22 cellular contexts compared by ENCODE assay signal in genomic region chr12:120134307-120134980, GRCh38. TPM values are rescaled to one million over a fixed set of nuclear protein-coding genes. Genes with fewer than 3 reads are reported as not detected.
DNase-seq lines count a peak whose midpoint lies in the region; ATAC-seq, FAIRE-seq and TF ChIP-seq lines count a peak whose summit lies in the region.
"Had no signal": no experiment of that assay in that cellular context is flagged by ENCODE, and none has a peak within 500 bp of the region (broad histone marks: within the 10 kb centered on the region; RNA-seq: fewer than 3 reads in every experiment).

No MANE protein-coding gene starts in this region.

- peaks cover 37% of the 10 kb centered on the region for H3K4me1 Mint-ChIP-seq in stimulated activated memory B cell treated with anti-CD40 and anti-IgM and Interleukin-4, amounts not matched to agents 10 μg/mL and 1 μg/mL and 100 μg/mL, for 72 hours
- no peaks in the 10 kb centered on the region for H3K4me1 Mint-ChIP-seq in CD14-positive monocyte

- TF ChIP-seq CTCF in OCI-LY7 (conservative IDR thresholded peaks at IDR 0.05; ENCODE audit: low read length) (no peak), H1 (IDR thresholded peaks at IDR 0.05; ENCODE audit: control extremely low read depth in 1 of 3, insufficient read depth in 1 of 3, low read depth in 1 of 3, low read length in 3 of 3) (no peak), PC-3 (conservative IDR thresholded peaks at IDR 0.05; ENCODE audit: low read depth, low read length) (no peak), CD14-positive monocyte (IDR thresholded peaks at IDR 0.05) (no peak), coronary artery (IDR thresholded peaks at IDR 0.05) (no peak)

- no peak overlapping the region for H3K56ac ChIP-seq in H1 (replicated peaks; ENCODE audit: insufficient read length, low read depth, low read length)

- H3K36me3 ChIP-seq in Karpas-422 (ENCODE audit: insufficient read depth, low read length) (peaks cover 68% of the 10 kb centered on the region), OCI-LY7 (ENCODE audit: insufficient read depth, low read length) (peaks cover 96% of the 10 kb centered on the region), H1 (ENCODE audit: control insufficient read depth in 2 of 4, insufficient read depth in 4 of 4, low read length in 3 of 4) (peaks cover 73 to 94% (median 87%) of the 10 kb centered on the region in 4 experiments), PC-3 (ENCODE audit: low read depth, low read length) (peaks cover 92% of the 10 kb centered on the region)

- H2AK5ac ChIP-seq in H1 (ENCODE audit: low read depth, low read length) = no peak overlapping the region

- H3K27me3 Mint-ChIP-seq in stimulated activated memory B cell treated with anti-CD40 and anti-IgM and Interleukin-4, amounts not matched to agents 10 μg/mL and 1 μg/mL and 100 μg/mL, for 72 hours = no peaks in the 10 kb centered on the region
- H3K27me3 Mint-ChIP-seq in CD14-positive monocyte (ENCODE audit: low read depth in 3 of 3) = no peaks in the 10 kb centered on the region

- H3K4me1 ChIP-seq in Karpas-422 (ENCODE audit: low read length) (peaks cover 47% of the 10 kb centered on the region), OCI-LY7 (ENCODE audit: insufficient read depth, low read length, poor library complexity, severe bottlenecking) (peaks cover 33% of the 10 kb centered on the region), H1 (replicated peaks in 1 of 4; ENCODE audit: control insufficient read depth in 3 of 4, insufficient read depth in 4 of 4, low read length in 3 of 4) (no peaks in the 10 kb centered on the region), PC-3 (ENCODE audit: insufficient read depth, low read length) (peaks cover 11% of the 10 kb centered on the region; the same call in 1 of the 2 replicates)

- peak overlapping the region; percentile 81 for H3K4me2 ChIP-seq in Karpas-422 (ENCODE audit: low read depth, low read length, poor library complexity, severe bottlenecking)
- H3K4me2 ChIP-seq in OCI-LY7 (ENCODE audit: low read length) = no peak overlapping the region
- H3K4me2 ChIP-seq in H1 (ENCODE audit: insufficient read depth in 1 of 2, low read depth in 2 of 2, low read length in 2 of 2) = no peak overlapping the region
- no peak overlapping the region for H3K4me2 ChIP-seq in PC-3 (ENCODE audit: low read length)

- no peak overlapping the region for H2BK20ac ChIP-seq in H1 (ENCODE audit: low read length)

- H2BK15ac ChIP-seq in H1 (ENCODE audit: low read length) = no peak overlapping the region

- no peak overlapping the region for H3K23ac ChIP-seq in H1 (ENCODE audit: insufficient read length)

- H3K9me2 ChIP-seq in Karpas-422 (replicated peaks; ENCODE audit: insufficient read depth, low read length) (no peaks in the 10 kb centered on the region), OCI-LY7 (ENCODE audit: insufficient read depth, low read length) (no peaks in the 10 kb centered on the region), PC-3 (replicated peaks; ENCODE audit: low read length) (no peaks in the 10 kb centered on the region)

- no peak for TF ChIP-seq EP300 in H1 (IDR thresholded peaks at IDR 0.05; ENCODE audit: borderline replicate concordance in 1 of 2, low read depth in 2 of 2, low read length in 2 of 2)

- H2BK5ac ChIP-seq in H1 (ENCODE audit: low read depth, low read length) = peak overlapping the region; percentile 24; the same call in 1 of the 2 replicates

- H2AFZ ChIP-seq in Karpas-422 (ENCODE audit: low read length) = no peak overlapping the region
- H2AFZ ChIP-seq in OCI-LY7 (ENCODE audit: low read length) = no peak overlapping the region
- no peak overlapping the region for H2AFZ ChIP-seq in H1 (ENCODE audit: low read length)
- H2AFZ ChIP-seq in PC-3 (ENCODE audit: low read length) = no peak overlapping the region

- no peak overlapping the region for H3K14ac ChIP-seq in H1 (ENCODE audit: insufficient read length)

- no peak overlapping the region for H2BK120ac ChIP-seq in H1 (replicated peaks; ENCODE audit: low read depth, low read length)

- DNase-seq in Karpas-422 (no peak), OCI-LY7 (ENCODE audit: low spot score) (no peak), H1 (ENCODE audit: low read depth in 1 of 2, low spot score in 2 of 2) (no peak), PC-3 (no peak), CD14-positive monocyte (ENCODE audit: low spot score) (no peak), coronary artery (ENCODE audit: low spot score) (no peak)
- DNase-seq: ACHN, C1 segment of cervical spinal cord, H7, HFFc6, NCI-H1436, NCI-H2029, NCI-H2171, NCI-H526, SHP77 treated with DMSO at 0.1 percent for 48 hours, T-helper 1 cell had no signal

- H3K79me2 ChIP-seq in Karpas-422 (ENCODE audit: low read length) (peaks cover 8% of the 10 kb centered on the region), OCI-LY7 (ENCODE audit: insufficient read depth, low read depth, low read length) (no peaks in the 10 kb centered on the region), H1 (ENCODE audit: control insufficient read depth in 1 of 2, insufficient read depth in 2 of 2, low read length in 2 of 2) (no peaks in the 10 kb centered on the region), PC-3 (ENCODE audit: low read length) (no peaks in the 10 kb centered on the region)

- H3K9me3 ChIP-seq in Karpas-422 (ENCODE audit: low read length) (no peaks in the 10 kb centered on the region), OCI-LY7 (ENCODE audit: low read length) (no peaks in the 10 kb centered on the region), H1 (ENCODE audit: insufficient read depth in 2 of 2, low read depth in 1 of 2, low read length in 1 of 2) (no peaks in the 10 kb centered on the region), PC-3 (ENCODE audit: low read length) (no peaks in the 10 kb centered on the region)

- TF ChIP-seq POLR2A in H1 (IDR thresholded peaks at IDR 0.05; ENCODE audit: control extremely low read depth in 1 of 2, low read depth in 2 of 2, low read length in 2 of 2) = no peak

- H3K27ac ChIP-seq in Karpas-422 (ENCODE audit: low read length) (peak overlapping the region; percentile 97), OCI-LY7 (ENCODE audit: low read depth, low read length, poor library complexity, severe bottlenecking) (peak overlapping the region; percentile 92), H1 (ENCODE audit: low read depth, low read length) (no peak overlapping the region), PC-3 (ENCODE audit: low read length) (no peak overlapping the region), coronary artery (no peak overlapping the region)
- H3K27ac ChIP-seq: HL-60 had no signal

- H3K23me2 ChIP-seq in H1 (ENCODE audit: low read depth, low read length) = no peaks in the 10 kb centered on the region

- FAIRE-seq in H1 (lab: Jason Lieb, UNC) = no peak
- FAIRE-seq: D721Med, HTR-8/SVneo, RCC 7860 had no signal

- no peak for ATAC-seq in stimulated activated memory B cell treated with anti-CD40 and anti-IgM and Interleukin-4, amounts not matched to agents 10 μg/mL and 1 μg/mL and 100 μg/mL, for 72 hours
- ATAC-seq in PC-3 = no peak
- ATAC-seq: SK-N-SH treated with all-trans-retinoic acid at 6 μM for 48 hours had no signal

- H3K9me3 Mint-ChIP-seq in stimulated activated memory B cell treated with anti-CD40 and anti-IgM and Interleukin-4, amounts not matched to agents 10 μg/mL and 1 μg/mL and 100 μg/mL, for 72 hours = no peaks in the 10 kb centered on the region
- H3K9me3 Mint-ChIP-seq in CD14-positive monocyte = peaks cover 0 to 1% (median 0%) of the 10 kb centered on the region in 7 donors
- H3K9me3 Mint-ChIP-seq: HFFc6 had no signal

- CTCF ChIA-PET in OCI-LY7 (lab: Charles Lee; ENCODE audit: unreplicated experiment) = interaction anchor here (0.6 kb wide), 1 partner anchor 15 kb away, joined by 3 read pairs; no protein-coding TSS in a partner anchor
- CTCF ChIA-PET in H1 (lab: Charles Lee; ENCODE audit: partially characterized antibody) = interaction anchor here (0.8 to 1.3 kb wide), 5 partner anchors 9 to 38 kb away, joined by 3 to 4 read pairs (median 3); no protein-coding TSS in a partner anchor
- CTCF ChIA-PET in PC-3 (lab: Charles Lee) = no interaction called here

- no peak overlapping the region for H4K8ac ChIP-seq in H1 (ENCODE audit: extremely low read depth, insufficient read depth, low read length)

- H3K9ac ChIP-seq in Karpas-422 (ENCODE audit: low read length) (peak overlapping the region; percentile 68), H1 (replicated peaks in 1 of 4; ENCODE audit: extremely low read depth in 1 of 4, low read depth in 3 of 4, low read length in 3 of 4) (no peak overlapping the region), PC-3 (ENCODE audit: low read length) (no peak overlapping the region)

- no peaks in the 10 kb centered on the region for H4K20me1 ChIP-seq in Karpas-422 (ENCODE audit: insufficient read depth, low read depth, low read length)
- H4K20me1 ChIP-seq in OCI-LY7 (ENCODE audit: insufficient read depth, low read length) = no peaks in the 10 kb centered on the region
- peaks cover 0 to 14% of the 10 kb centered on the region in 2 experiments for H4K20me1 ChIP-seq in H1 (replicated peaks in 1 of 2; ENCODE audit: control insufficient read depth in 1 of 2, insufficient read depth in 2 of 2, low read length in 2 of 2)
- no peaks in the 10 kb centered on the region; the same call in 1 of the 2 replicates for H4K20me1 ChIP-seq in PC-3 (ENCODE audit: low read length)

- no peak overlapping the region for H3K4ac ChIP-seq in H1 (replicated peaks; ENCODE audit: insufficient read length, low read depth, low read length)

- no peaks in the 10 kb centered on the region for H3K27me3 ChIP-seq in Karpas-422 (ENCODE audit: low read length)
- H3K27me3 ChIP-seq in H1 (replicated peaks in 1 of 4; ENCODE audit: control insufficient read depth in 3 of 4, extremely low read depth in 1 of 4, insufficient read depth in 3 of 4, low read length in 3 of 4) = no peaks in the 10 kb centered on the region; a peak in 1 of 7 replicates
- H3K27me3 ChIP-seq in PC-3 (ENCODE audit: low read length) = no peaks in the 10 kb centered on the region

- peak overlapping the region; percentile 80 for H3K27ac Mint-ChIP-seq in stimulated activated memory B cell treated with anti-CD40 and anti-IgM and Interleukin-4, amounts not matched to agents 10 μg/mL and 1 μg/mL and 100 μg/mL, for 72 hours
- peak overlapping the region in 1 of 7 donors; percentile 63 for H3K27ac Mint-ChIP-seq in CD14-positive monocyte
- H3K27ac Mint-ChIP-seq: HFFc6 had no signal

- TF ChIP-seq RAD21 in H1 (IDR thresholded peaks at IDR 0.05 in 1 of 2, conservative IDR thresholded peaks at IDR 0.05 in 1 of 2; ENCODE audit: low read depth in 2 of 2, low read length in 2 of 2) = no peak

- intact Hi-C loops in OCI-LY7 (cut with micrococcal nuclease; ENCODE audit: unreplicated experiment) (loop anchor here (5.0 kb wide), 1 partner anchor 33 kb away; no protein-coding TSS in a partner anchor), PC-3 (cut with micrococcal nuclease) (no loop called here), CD14-positive monocyte (cut with micrococcal nuclease) (no loop called here)

- no peaks in the 10 kb centered on the region for H3F3A ChIP-seq in PC-3 (ENCODE audit: low read length, unreplicated experiment)

- no peak overlapping the region for H2BK12ac ChIP-seq in H1 (ENCODE audit: low read depth, low read length)

- no peak overlapping the region for H4K91ac ChIP-seq in H1 (replicated peaks; ENCODE audit: insufficient read length, low read length)

- WGBS in H1 (ENCODE audit: extremely low coverage in 1 of 2, insufficient coverage in 1 of 2, insufficient read length in 1 of 2, insufficient replicate concordance in 2 of 2, low coverage in 1 of 2, low lambda C conversion rate in 2 of 2, missing lambda C conversion rate in 1 of 2), 2 experiments = 95% methylated on average over 20 of the region's 20 CpGs; no CpG with 5 or more reads in 1 of the 2 experiments

- POLR2A ChIA-PET in OCI-LY7 (lab: Charles Lee) (interaction anchor here (0.5 to 1.0 kb wide), 2 partner anchors 15 to 20 kb away, joined by 3 to 6 read pairs; no protein-coding TSS in a partner anchor), H1 (lab: Charles Lee; ENCODE audit: partially characterized antibody) (interaction anchor here (0.6 to 3.2 kb wide), 9 partner anchors 8 to 159 kb away, joined by 3 to 13 read pairs (median 3); partner anchors contain the start of genes RNU4-1 and RPLP0), PC-3 (lab: Charles Lee; ENCODE audit: unreplicated experiment) (no interaction called here)

- H3K79me1 ChIP-seq in H1 (ENCODE audit: low read depth, low read length) = no peaks in the 10 kb centered on the region; the same call in none of the 2 replicates

- H3K18ac ChIP-seq in H1 (ENCODE audit: extremely low read depth, low read length) = no peak overlapping the region

- no peak overlapping the region for H3K4me3 Mint-ChIP-seq in stimulated activated memory B cell treated with anti-CD40 and anti-IgM and Interleukin-4, amounts not matched to agents 10 μg/mL and 1 μg/mL and 100 μg/mL, for 72 hours
- no peak overlapping the region for H3K4me3 Mint-ChIP-seq in CD14-positive monocyte
- H3K4me3 Mint-ChIP-seq: HFFc6 had no signal

- BruUV-seq in OCI-LY7 (replicated peaks; lab: Mats Ljungman, UMichigan) (no TSS peak), PC-3 (replicated peaks; lab: Mats Ljungman, UMichigan) (no TSS peak)

- H4K5ac ChIP-seq in H1 (ENCODE audit: insufficient read length, low read depth, low read length) = no peak overlapping the region

- peak overlapping the region; percentile 55; the same call in 1 of the 2 replicates for H3K4me3 ChIP-seq in Karpas-422 (ENCODE audit: low read length)
- no peak overlapping the region for H3K4me3 ChIP-seq in OCI-LY7 (ENCODE audit: low read depth, low read length, poor library complexity, severe bottlenecking)
- H3K4me3 ChIP-seq in H1 (ENCODE audit: extremely low read depth in 1 of 4, insufficient read depth in 2 of 4, low read depth in 3 of 4, low read length in 4 of 4) = no peak overlapping the region
- no peak overlapping the region for H3K4me3 ChIP-seq in PC-3 (ENCODE audit: low read length)
- no peak overlapping the region for H3K4me3 ChIP-seq in coronary artery

- peaks cover 73% of the 10 kb centered on the region for H3K36me3 Mint-ChIP-seq in stimulated activated memory B cell treated with anti-CD40 and anti-IgM and Interleukin-4, amounts not matched to agents 10 μg/mL and 1 μg/mL and 100 μg/mL, for 72 hours
- H3K36me3 Mint-ChIP-seq in CD14-positive monocyte = peaks cover 91 to 99% of the 10 kb centered on the region in 2 donors

RNA-seq across cellular contexts. Expression of gene RAB35, which starts 17.9 kb away (rescaled TPM):
- total RNA-seq in Karpas-422 (2014; rRNA removed; shearing (Covaris generic); ENCODE audit: low replicate concordance) = 18.9 and 29.4 TPM in 2 replicates
- total RNA-seq in OCI-LY7 (2014; rRNA removed; shearing (Covaris generic)) = 30.9 and 42.2 TPM in 2 replicates
- total RNA-seq in OCI-LY7 (2022) (71.1 and 85.9 TPM in 2 replicates), PC-3 (2014; rRNA removed) (52.8 and 64.1 TPM in 2 replicates)
- 39.0 and 45.7 TPM in 2 replicates for total RNA-seq in H1 (2021; fragmentation: NEBNext Ultra II Directional; extraction: Animal tissue kit (Norgen Biotek cat#: 25700))
- polyA plus RNA-seq in H1 (2011; rRNA removed) (33.4 and 45.8 TPM in 2 replicates), CD14-positive monocyte (10 to 100 TPM; 20.4 to 21.6 TPM)
- polyA plus RNA-seq in H1 (2011; cell fraction: cytosol; rRNA removed) = 29.0 TPM
- polyA plus RNA-seq in H1 (2011; cell fraction: nucleus; rRNA removed) = 37.5 TPM
- polyA plus RNA-seq in H1 (2012, experiment 1 of 2) = 35.9 to 43.8 TPM (median 40.9 TPM) in 4 replicates
- polyA plus RNA-seq in H1 (2012, experiment 2 of 2) = 38.3 TPM
- polyA plus RNA-seq in H1 (2013, experiment 1 of 2) = 27.7 TPM
- 29.3 TPM for polyA plus RNA-seq in H1 (2013, experiment 2 of 2)
- 34.0 and 46.0 TPM in 2 replicates for polyA minus RNA-seq in H1 (2011; rRNA and poly(A)+ RNA removed)
- polyA minus RNA-seq in H1 (2011; cell fraction: cytosol; rRNA and poly(A)+ RNA removed) = 16.2 TPM
- 12.0 TPM for polyA minus RNA-seq in H1 (2011; cell fraction: nucleus; rRNA and poly(A)+ RNA removed)

Comparison
In these comparisons a context has a peak if more than half of its experiments do, and no peak if none do; other contexts are left out.
1. H3K27ac ChIP-seq: peak in Karpas-422 (single experiment) and OCI-LY7 (single experiment); none in H1 (single experiment), PC-3 (single experiment) and coronary artery (0 of 2).